Comparison of ENCODE assay signal across 21 cellular contexts in the genomic region with DNA sequence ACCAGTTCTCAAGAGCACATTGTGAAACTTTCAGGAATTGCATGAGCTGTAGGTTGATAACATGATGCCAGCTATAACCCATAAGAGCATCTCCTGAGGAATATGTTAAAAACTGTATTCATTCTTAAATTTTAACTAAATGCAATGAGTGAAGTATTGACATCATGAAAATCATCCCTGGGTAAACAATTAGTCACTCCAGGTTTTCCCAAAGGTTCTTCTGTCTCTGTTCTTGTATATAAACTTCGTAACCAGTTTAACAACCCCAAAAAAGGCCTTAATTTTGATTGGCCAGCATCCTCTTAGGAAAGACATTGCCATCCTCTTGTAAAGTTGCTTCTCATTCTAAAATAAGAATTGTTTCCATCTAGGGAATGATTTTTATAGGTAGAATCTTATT.
DNase-seq lines count a peak whose midpoint lies in the region; ATAC-seq, FAIRE-seq and TF ChIP-seq lines count a peak whose summit lies in the region.
"Had no signal": no experiment of that assay in that cellular context is flagged by ENCODE, and none has a peak within 500 bp of the region (broad histone marks: within the 10 kb centered on the region; RNA-seq: fewer than 3 reads in every experiment).

No MANE protein-coding gene starts in this region.

- H3K9me3 ChIP-seq in A549, result no peaks in the 10 kb centered on the region
- H3K9me3 ChIP-seq: BLaER1 treated with 17β-estradiol and CSF1 and Interleukin-3, amounts not matched to agents 10 nM and 100 nM; Caco-2 had no signal

- no peak for TF ChIP-seq EP300 in A549 (IDR thresholded peaks at IDR 0.05)

- H3K27ac ChIP-seq in A549, result no peak overlapping the region
- H3K27ac ChIP-seq: 22Rv1; BLaER1 treated with 17β-estradiol and CSF1 and Interleukin-3, amounts not matched to agents 10 nM and 100 nM; C4-2B had no signal

- TF ChIP-seq POLR2A in A549 (IDR thresholded peaks at IDR 0.05; ENCODE audit: low read length), result no peak

- POLR2A ChIA-PET in A549 (lab: Yijun Ruan, JAX), result no interaction called here

- TF ChIP-seq RAD21 in A549 (conservative IDR thresholded peaks at IDR 0.05 in 1 of 2, IDR thresholded peaks at IDR 0.05 in 1 of 2), result no peak

- H3K4me1 ChIP-seq in A549, result peaks cover 16% of the 10 kb centered on the region; the same call in 2 of the 3 replicates
- H3K4me1 ChIP-seq: Caco-2 had no signal

- 58% methylated on average over 1 of the region's 1 CpG for WGBS in A549 (ENCODE audit: missing lambda C conversion rate)

- CTCF ChIA-PET in A549 (lab: Yijun Ruan, JAX), result no interaction called here

- no peak for TF ChIP-seq CTCF in A549 (IDR thresholded peaks at IDR 0.05)
- no peak for TF ChIP-seq CTCF in epithelial cell of esophagus (IDR thresholded peaks at IDR 0.05; ENCODE audit: insufficient read depth, low read depth, low read length, missing control alignments)
- no peak for TF ChIP-seq CTCF in fibroblast of pulmonary artery (IDR thresholded peaks at IDR 0.05; ENCODE audit: low read length, missing control alignments)

- no peak for DNase-seq in A549 (ENCODE audit: low read depth in 1 of 2, low spot score in 1 of 2)
- DNase-seq in amniotic epithelial cell (ENCODE audit: low read depth), result peak; percentile 5
- DNase-seq in epithelial cell of esophagus (ENCODE audit: low read depth), result peak; percentile 45
- DNase-seq in fibroblast of pulmonary artery (ENCODE audit: low read depth), result peak; percentile 9
- no peak for DNase-seq in GF-D8 (lab: John Stamatoyannopoulos, UW)
- no peak for DNase-seq in NCI-H345 treated with DMSO at 0.1 percent for 48 hours (lab: John Stamatoyannopoulos, UW; ENCODE audit: unreplicated experiment)
- DNase-seq in NCI-H345 (lab: John Stamatoyannopoulos, UW), result no peak
- DNase-seq: ACHN; Caco-2; Calu3; CD4-positive, alpha-beta T cell; CD8-positive, alpha-beta T cell; DMS79 treated with DMSO at 0.1 percent for 48 hours had no signal

- no peak for FAIRE-seq in A549 (lab: Jason Lieb, UNC)
- FAIRE-seq: D721Med, GM12878, GM12892, GM18507 had no signal

- no peak overlapping the region for H3K4me3 ChIP-seq in A549
- H3K4me3 ChIP-seq in epithelial cell of esophagus (ENCODE audit: low read length), result no peak overlapping the region
- no peak overlapping the region for H3K4me3 ChIP-seq in fibroblast of pulmonary artery (replicated peaks; ENCODE audit: low read depth, low read length)
- H3K4me3 ChIP-seq: BLaER1 treated with 17β-estradiol and CSF1 and Interleukin-3, amounts not matched to agents 10 nM and 100 nM; GM12878 had no signal

- H3K4me2 ChIP-seq in A549, result 0 out of 3 replicates have a peak overlapping the region, but pooled peaks have one; percentile 23
- H3K4me2 ChIP-seq: BLaER1 treated with 17β-estradiol and CSF1 and Interleukin-3, amounts not matched to agents 10 nM and 100 nM had no signal

- ATAC-seq in A549 (no peak), HG03342 (IDR thresholded peaks at IDR 0.05; ENCODE audit: unreplicated experiment) (no peak)
- ATAC-seq: CD8-positive, alpha-beta T cell; GM12878 had no signal

TF ChIP-seq in A549, 52 proteins besides CTCF, POLR2A, EP300 and RAD21:
- TF ChIP-seq MAZ (IDR thresholded peaks at IDR 0.05; ENCODE audit: borderline replicate concordance, low read depth, low read length) (no peak), KDM5A (IDR thresholded peaks at IDR 0.05) (no peak), CBX2 (IDR thresholded peaks at IDR 0.05; ENCODE audit: borderline replicate concordance, low read depth) (no peak)

Comparison
In these comparisons a context has a peak if more than half of its experiments do, and no peak if none do; other contexts are left out.
1. DNase-seq: peak in amniotic epithelial cell (single experiment), epithelial cell of esophagus (single experiment) and fibroblast of pulmonary artery (single experiment); none in A549 (0 of 2), GF-D8 (single experiment), NCI-H345 treated with DMSO at 0.1 percent for 48 hours (single experiment) and NCI-H345 (single experiment).